In genomic region chr11:125414121-125414520, GRCh38 we compare ENCODE assay signal across 25 cellular contexts.
"Had no signal": no experiment of that assay in that cellular context is flagged by ENCODE, and none has a peak within 500 bp of the region (broad histone marks: within the 10 kb centered on the region; RNA-seq: fewer than 3 reads in every experiment).

No MANE protein-coding gene starts in this region.

- H3K36me3 Mint-ChIP-seq: activated naive CD4-positive, alpha-beta T cell treated with anti-CD3 and anti-CD28 coated beads, Interleukin-2, amount 50 U/mL, for 24 hours; activated naive CD8-positive, alpha-beta T cell treated with anti-CD3 and anti-CD28 coated beads, Interleukin-2, amount 10 ng/mL, durations not matched to agents 7 days and 5 days had no signal

- H3K27me3 ChIP-seq: brain microvascular endothelial cell, dorsolateral prefrontal cortex had no signal

- H3K36me3 ChIP-seq: brain microvascular endothelial cell, WERI-Rb-1 had no signal

- H3K4me3 ChIP-seq: coronary artery, dorsolateral prefrontal cortex had no signal

- H3K9me3 Mint-ChIP-seq: activated B cell treated with CpG ODN at 0.5 μM for 24 hours; activated CD8-positive, alpha-beta T cell treated with anti-CD3 and anti-CD28 coated beads for 36 hours; activated naive CD4-positive, alpha-beta T cell treated with anti-CD3 and anti-CD28 coated beads for 36 hours; activated naive CD4-positive, alpha-beta T cell treated with anti-CD3 and anti-CD28 coated beads, Interleukin-2, amount 50 U/mL, for 24 hours; activated naive CD8-positive, alpha-beta T cell treated with anti-CD3 and anti-CD28 coated beads, Interleukin-2, amount 10 ng/mL, durations not matched to agents 7 days and 5 days; activated T-cell treated with anti-CD3 and anti-CD28 coated beads, Interleukin-2, amount 50 U/mL, for 72 hours; central memory CD8-positive, alpha-beta T cell; dendritic cell treated with granulocyte-macrophage colony-stimulating factor and Interleukin-4, amounts not matched to agents 40 ng/mL and 50 ng/mL, for 4 days; endodermal cell; T-helper 2 cell treated with Interferon-gamma antibody and Interleukin-4, amounts not matched to agents 5 μg/mL and 100 μg/mL, for 36 hours had no signal

- H3K4me3 Mint-ChIP-seq: activated B cell treated with CpG ODN at 0.5 μM for 24 hours; activated CD8-positive, alpha-beta T cell treated with anti-CD3 and anti-CD28 coated beads for 36 hours; activated naive CD4-positive, alpha-beta T cell treated with anti-CD3 and anti-CD28 coated beads for 36 hours; activated naive CD4-positive, alpha-beta T cell treated with anti-CD3 and anti-CD28 coated beads, Interleukin-2, amount 50 U/mL, for 24 hours; activated naive CD8-positive, alpha-beta T cell treated with anti-CD3 and anti-CD28 coated beads, Interleukin-2, amount 10 ng/mL, durations not matched to agents 7 days and 5 days; activated T-cell treated with anti-CD3 and anti-CD28 coated beads, Interleukin-2, amount 50 U/mL, for 72 hours; central memory CD8-positive, alpha-beta T cell; dendritic cell treated with granulocyte-macrophage colony-stimulating factor and Interleukin-4, amounts not matched to agents 40 ng/mL and 50 ng/mL, for 4 days; endodermal cell; T-helper 17 cell; T-helper 2 cell treated with Interferon-gamma antibody and Interleukin-4, amounts not matched to agents 5 μg/mL and 100 μg/mL, for 36 hours had no signal

- H3K27ac ChIP-seq: brain microvascular endothelial cell, coronary artery, dorsolateral prefrontal cortex, WERI-Rb-1 had no signal

- H3K4me1 Mint-ChIP-seq: activated B cell treated with CpG ODN at 0.5 μM for 24 hours; activated naive CD4-positive, alpha-beta T cell treated with anti-CD3 and anti-CD28 coated beads, Interleukin-2, amount 50 U/mL, for 24 hours; activated naive CD8-positive, alpha-beta T cell treated with anti-CD3 and anti-CD28 coated beads, Interleukin-2, amount 10 ng/mL, durations not matched to agents 7 days and 5 days; central memory CD8-positive, alpha-beta T cell had no signal

- ATAC-seq: activated CD4-positive, CD25-positive, alpha-beta regulatory T cell treated with anti-CD3 and anti-CD28 coated beads, Interleukin-2, amount 50 U/mL, for 24 hours; activated CD8-positive, alpha-beta T cell treated with anti-CD3 and anti-CD28 coated beads for 36 hours; activated T-cell treated with anti-CD3 and anti-CD28 coated beads, Interleukin-2, amount 50 U/mL, for 72 hours; esophagus mucosa; T-helper 17 cell had no signal

- H3K27ac Mint-ChIP-seq: activated B cell treated with CpG ODN at 0.5 μM for 24 hours; activated CD8-positive, alpha-beta T cell treated with anti-CD3 and anti-CD28 coated beads for 36 hours; activated naive CD4-positive, alpha-beta T cell treated with anti-CD3 and anti-CD28 coated beads for 36 hours; activated naive CD4-positive, alpha-beta T cell treated with anti-CD3 and anti-CD28 coated beads, Interleukin-2, amount 50 U/mL, for 24 hours; activated naive CD8-positive, alpha-beta T cell treated with anti-CD3 and anti-CD28 coated beads, Interleukin-2, amount 10 ng/mL, durations not matched to agents 7 days and 5 days; activated T-cell treated with anti-CD3 and anti-CD28 coated beads, Interleukin-2, amount 50 U/mL, for 72 hours; dendritic cell treated with granulocyte-macrophage colony-stimulating factor and Interleukin-4, amounts not matched to agents 40 ng/mL and 50 ng/mL, for 4 days; endodermal cell; T-helper 17 cell; T-helper 2 cell treated with Interferon-gamma antibody and Interleukin-4, amounts not matched to agents 5 μg/mL and 100 μg/mL, for 36 hours had no signal

- DNase-seq: activated B cell treated with CpG ODN at 0.5 μM for 24 hours; activated CD4-positive, alpha-beta T cell treated with anti-CD3 and anti-CD28 coated beads for 48 hours; activated CD4-positive, alpha-beta T cell treated with anti-CD3 and anti-CD28 coated beads, Interleukin-2, amount 50 U/mL, for 1 hour; activated CD4-positive, alpha-beta T cell treated with anti-CD3 and anti-CD28 coated beads, Interleukin-2, amount 50 U/mL, for 48 hours; activated CD8-positive, alpha-beta memory T cell treated with anti-CD3 and anti-CD28 coated beads for 24 hours; activated CD8-positive, alpha-beta T cell treated with anti-CD3 and anti-CD28 coated beads for 36 hours; activated naive CD4-positive, alpha-beta T cell treated with anti-CD3 and anti-CD28 coated beads for 36 hours; activated naive CD8-positive, alpha-beta T cell treated with anti-CD3 and anti-CD28 coated beads, Interleukin-2, amount 10 ng/mL, durations not matched to agents 7 days and 5 days; activated T-cell treated with anti-CD3 and anti-CD28 coated beads, Interleukin-2, amount 50 U/mL, for 72 hours; brain microvascular endothelial cell; effector memory CD4-positive, alpha-beta T cell; endodermal cell; foreskin fibroblast; T-helper 1 cell; T-helper 17 cell; T1000; WERI-Rb-1 had no signal
